Comparison of ENCODE assay signal across 9 cellular contexts in the genomic region with DNA sequence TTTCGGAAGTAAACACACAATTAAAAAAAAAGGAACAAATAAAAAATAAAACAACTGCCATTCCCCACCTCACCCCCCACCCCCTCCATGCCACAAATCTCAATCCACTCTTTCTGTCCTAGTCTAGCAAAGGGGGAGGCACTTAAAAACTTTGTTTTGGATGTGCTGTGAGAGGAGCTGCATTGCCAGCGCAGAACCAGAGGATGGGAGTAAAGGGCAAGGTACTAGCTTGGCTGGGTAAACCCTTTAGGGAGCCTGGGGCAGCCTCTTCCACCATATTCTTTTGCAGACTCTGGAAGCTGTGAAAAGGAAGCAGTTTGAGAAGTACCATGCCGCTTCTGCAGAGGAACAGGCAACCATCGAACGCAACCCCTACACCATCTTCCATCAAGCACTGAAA. TPM values are rescaled to one million over a fixed set of nuclear protein-coding genes. Genes with fewer than 3 reads are reported as not detected.
DNase-seq lines count a peak whose midpoint lies in the region; ATAC-seq and TF ChIP-seq lines count a peak whose summit lies in the region.
"Had no signal": no experiment of that assay in that cellular context is flagged by ENCODE, and none has a peak within 500 bp of the region (broad histone marks: within the 10 kb centered on the region; RNA-seq: fewer than 3 reads in every experiment).

No MANE protein-coding gene starts in this region.

- H3K9me3 Mint-ChIP-seq in activated CD4-positive, alpha-beta T cell treated with anti-CD3 and anti-CD28 coated beads for 36 hours (ENCODE audit: low read depth), result no peaks in the 10 kb centered on the region
- no peaks in the 10 kb centered on the region for H3K9me3 Mint-ChIP-seq in central memory CD8-positive, alpha-beta T cell

- ATAC-seq in activated CD4-positive, alpha-beta T cell treated with anti-CD3 and anti-CD28 coated beads for 36 hours, result no peak
- no peak for ATAC-seq in central memory CD8-positive, alpha-beta T cell (replicated peaks; ENCODE audit: extremely low read depth, poor library complexity, severe bottlenecking)
- no peak for ATAC-seq in GM18867 (IDR thresholded peaks at IDR 0.05; ENCODE audit: unreplicated experiment)

- no peaks in the 10 kb centered on the region for H3K9me3 ChIP-seq in parathyroid adenoma (ENCODE audit: control insufficient read depth, low read length)
- no peaks in the 10 kb centered on the region for H3K9me3 ChIP-seq in stomach

- H3K27me3 ChIP-seq in parathyroid adenoma (ENCODE audit: control insufficient read depth, insufficient read depth, low read length), result no peaks in the 10 kb centered on the region
- no peaks in the 10 kb centered on the region for H3K27me3 ChIP-seq in stomach

- H3K4me1 ChIP-seq in parathyroid adenoma (peaks cover 22% of the 10 kb centered on the region), stomach (peaks cover 24 to 62% (median 44%) of the 10 kb centered on the region in 4 donors)

- peak overlapping the region; percentile 88 for H3K4me3 Mint-ChIP-seq in activated CD4-positive, alpha-beta T cell treated with anti-CD3 and anti-CD28 coated beads for 36 hours
- H3K4me3 Mint-ChIP-seq in central memory CD8-positive, alpha-beta T cell, result peak overlapping the region; percentile 98

- H3K36me3 ChIP-seq in parathyroid adenoma (ENCODE audit: control insufficient read depth, insufficient read depth, low read length), result no peaks in the 10 kb centered on the region
- H3K36me3 ChIP-seq in stomach, result peaks cover 34 to 46% (median 44%) of the 10 kb centered on the region in 4 donors

- H3K27me3 Mint-ChIP-seq in activated CD4-positive, alpha-beta T cell treated with anti-CD3 and anti-CD28 coated beads for 36 hours, result no peaks in the 10 kb centered on the region
- no peaks in the 10 kb centered on the region for H3K27me3 Mint-ChIP-seq in central memory CD8-positive, alpha-beta T cell

- peaks cover 42% of the 10 kb centered on the region for H3K79me2 ChIP-seq in parathyroid adenoma

- H2AFZ ChIP-seq in parathyroid adenoma, result no peak overlapping the region

- no peak for TF ChIP-seq POLR2A in stomach (IDR thresholded peaks at IDR 0.05)

- H3K4me3 ChIP-seq in parathyroid adenoma (ENCODE audit: low read depth, low read length) (no peak overlapping the region), stomach (no peak overlapping the region)

- no peak for TF ChIP-seq EP300 in stomach (IDR thresholded peaks at IDR 0.05)

- H3K9ac ChIP-seq in parathyroid adenoma, result no peak overlapping the region

- H3K36me3 Mint-ChIP-seq in activated CD4-positive, alpha-beta T cell treated with anti-CD3 and anti-CD28 coated beads for 36 hours (ENCODE audit: low read depth), result peaks cover 48% of the 10 kb centered on the region
- H3K36me3 Mint-ChIP-seq in central memory CD8-positive, alpha-beta T cell (ENCODE audit: insufficient read depth), result peaks cover 25% of the 10 kb centered on the region

- POLR2A ChIA-PET in activated CD4-positive, alpha-beta T cell treated with anti-CD3 and anti-CD28 coated beads for 36 hours (lab: Charles Lee), result interaction anchor here (0.5 to 4.5 kb wide), 7 partner anchors 8 to 253 kb away, joined by 3 to 73 read pairs (median 5); a partner anchor contains a TSS

- CTCF ChIA-PET in activated CD4-positive, alpha-beta T cell treated with anti-CD3 and anti-CD28 coated beads for 36 hours (lab: Charles Lee), result interaction anchor here (0.7 to 5.5 kb wide), 10 partner anchors 8 to 149 kb away, joined by 3 to 78 read pairs (median 6); a partner anchor contains a TSS

- TF ChIP-seq CTCF in parathyroid adenoma (IDR thresholded peaks at IDR 0.05) (no peak), stomach (IDR thresholded peaks at IDR 0.05) (no peak)

- intact Hi-C loops in activated CD4-positive, alpha-beta T cell treated with anti-CD3 and anti-CD28 coated beads for 36 hours (cut with DNase I, micrococcal nuclease), result loop anchor here (10.0 kb wide), 2 partner anchors 252 to 592 kb away; a partner anchor contains a TSS
- intact Hi-C loops in stomach (cut with DNase I; ENCODE audit: low total_unique reads), result no loop called here

- no peak overlapping the region for H3K27ac ChIP-seq in parathyroid adenoma
- no peak overlapping the region for H3K27ac ChIP-seq in stomach

- peak overlapping the region; percentile 97 for H3K4me2 ChIP-seq in parathyroid adenoma (ENCODE audit: low read length)

- 86 to 98% (median 92%) methylated on average over 5 of the region's 5 CpGs for WGBS in stomach, 5 donors

- DNase-seq in activated CD4-positive, alpha-beta T cell treated with anti-CD3 and anti-CD28 coated beads for 36 hours, result no peak
- DNase-seq in activated CD4-positive, alpha-beta T cell treated with anti-CD3 and anti-CD28 coated beads, Interleukin-2, amount 50 U/mL, for 4 hours, result no peak
- peak; percentile 17 for DNase-seq in MV-4-11 (lab: John Stamatoyannopoulos, UW)
- no peak for DNase-seq in central memory CD8-positive, alpha-beta T cell (ENCODE audit: low spot score in 2 of 2)
- DNase-seq in stomach, result no peak
- DNase-seq in HK-2 (ENCODE audit: unreplicated experiment), result no peak
- DNase-seq: NCI-H510A had no signal

- peak overlapping the region; percentile 96 for H3K27ac Mint-ChIP-seq in activated CD4-positive, alpha-beta T cell treated with anti-CD3 and anti-CD28 coated beads for 36 hours
- no peak overlapping the region for H3K27ac Mint-ChIP-seq in central memory CD8-positive, alpha-beta T cell (ENCODE audit: low read depth)

- H3K4me1 Mint-ChIP-seq in activated CD4-positive, alpha-beta T cell treated with anti-CD3 and anti-CD28 coated beads for 36 hours, result peaks cover 35% of the 10 kb centered on the region
- peaks cover 41% of the 10 kb centered on the region for H3K4me1 Mint-ChIP-seq in central memory CD8-positive, alpha-beta T cell

RNA-seq across cellular contexts. Expression of a gene that starts 1.4 kb away (rescaled TPM):
- 10 to 100 TPM; 51.4 to 63.8 TPM for total RNA-seq in activated CD4-positive, alpha-beta T cell treated with anti-CD3 and anti-CD28 coated beads for 36 hours
- 100 to 1,000 TPM in 1 of 5 donors, 10 to 100 TPM in 3, 1 to 10 TPM in 1; 6.7 to 136 (median 37.9) TPM for total RNA-seq in stomach
- 10 to 100 TPM; 53.3 to 69.4 (median 69.0) TPM for polyA plus RNA-seq in stomach

RNA-seq across cellular contexts. Expression of a gene that starts 1.6 kb away (rescaled TPM):
- 10 to 100 TPM; 72.9 to 76.7 TPM for total RNA-seq in activated CD4-positive, alpha-beta T cell treated with anti-CD3 and anti-CD28 coated beads for 36 hours
- 10 to 100 TPM in 4 of 5 donors, 1 to 10 TPM in 1; 9.5 to 94.5 (median 58.5) TPM for total RNA-seq in stomach
- polyA plus RNA-seq in stomach, result 10 to 100 TPM; 10.2 to 18.3 (median 11.8) TPM

RNA-seq across cellular contexts. Expression of a gene that starts 8.0 kb away (rescaled TPM):
- 10 to 100 TPM; 39.0 to 39.1 TPM for total RNA-seq in activated CD4-positive, alpha-beta T cell treated with anti-CD3 and anti-CD28 coated beads for 36 hours
- total RNA-seq in stomach, result 10 to 100 TPM in 2 of 5 donors, 1 to 10 TPM in 3; 3.5 to 12.5 (median 7.7) TPM
- 10 to 100 TPM; 12.2 to 14.7 (median 12.9) TPM for polyA plus RNA-seq in stomach

RNA-seq across cellular contexts. Expression of a gene that starts 26.2 kb away (rescaled TPM):
- 10 to 100 TPM; 67.8 to 79.7 TPM for total RNA-seq in activated CD4-positive, alpha-beta T cell treated with anti-CD3 and anti-CD28 coated beads for 36 hours
- 10 to 100 TPM in 2 of 5 donors, 1 to 10 TPM in 3; 2.3 to 40.6 (median 6.4) TPM for total RNA-seq in stomach
- polyA plus RNA-seq in stomach, result 10 to 100 TPM in 2 of 3 donors, 1 to 10 TPM in 1; 8.1 to 16.5 (median 11.7) TPM

RNA-seq across cellular contexts. Expression of a gene that starts 57.6 kb away (rescaled TPM):
- total RNA-seq in activated CD4-positive, alpha-beta T cell treated with anti-CD3 and anti-CD28 coated beads for 36 hours, result 100 to 1,000 TPM; 130 to 160 TPM
- total RNA-seq in stomach, result 100 to 1,000 TPM in 1 of 5 donors, 10 to 100 TPM in 4; 20.3 to 220 (median 29.2) TPM
- 10 to 100 TPM; 21.5 to 52.1 (median 37.3) TPM for polyA plus RNA-seq in stomach
